10 cellular contexts compared by ENCODE assay signal in genomic region chr12:18634382-18634781, GRCh38.
"Had no signal": no experiment of that assay in that cellular context is flagged by ENCODE, and none has a peak within 500 bp of the region (broad histone marks: within the 10 kb centered on the region; RNA-seq: fewer than 3 reads in every experiment).

No MANE protein-coding gene starts in this region.

- H3K27ac ChIP-seq: GM23248 had no signal

- H3K4me3 Mint-ChIP-seq: GM23338, H9, HFFc6 had no signal

- H3K9me3 Mint-ChIP-seq: GM23338, H9, HFFc6 had no signal

- H3K36me3 ChIP-seq: HAP-1 had no signal

- ATAC-seq: GM23338, HCT116 had no signal

- H3K9ac ChIP-seq: GM23248 had no signal

- H3K4me1 ChIP-seq: HAP-1 had no signal

- FAIRE-seq: H1, H54 had no signal

- H3K4me2 ChIP-seq: GM23338 had no signal

- H3K4me3 ChIP-seq: GM23248, GM23338, HAP-1 had no signal

- H3K4me1 Mint-ChIP-seq: GM23338, H9 had no signal

- H3K9me3 ChIP-seq: HAP-1 had no signal

- H2AFZ ChIP-seq: GM23248, GM23338 had no signal

- DNase-seq: GM23248, GOT3, H7, H9, HFFc6 had no signal

- H3K27ac Mint-ChIP-seq: GM23338, H9, HFFc6 had no signal
